Comparison of ENCODE assay signal across 9 cellular contexts in the genomic region with DNA sequence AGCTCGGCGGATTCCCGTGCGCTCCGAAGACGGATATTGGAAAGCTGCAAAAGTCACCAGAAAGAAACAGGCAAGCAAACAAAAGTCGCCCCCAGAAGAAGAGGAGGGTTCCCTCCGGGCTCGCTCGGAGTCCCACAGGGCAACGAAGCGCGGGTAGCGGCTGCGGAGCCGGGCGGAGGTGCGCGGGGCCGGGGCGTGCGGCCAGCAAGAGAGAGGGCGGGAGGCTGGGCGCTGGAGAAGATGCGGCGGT. TPM values are rescaled to one million over a fixed set of nuclear protein-coding genes. Genes with fewer than 3 reads are reported as not detected.
DNase-seq lines count a peak whose midpoint lies in the region; ATAC-seq, FAIRE-seq and TF ChIP-seq lines count a peak whose summit lies in the region.
"Had no signal": no experiment of that assay in that cellular context is flagged by ENCODE, and none has a peak within 500 bp of the region (broad histone marks: within the 10 kb centered on the region; RNA-seq: fewer than 3 reads in every experiment).

A gene (minus strand): TSS at position 247 of the 250 bp plus-strand sequence. CDS start 642 bp downstream, outside the sequence.

- peak within 1 kb of the TSS; percentile 98 for H2AFZ ChIP-seq in PC-3 (ENCODE audit: low read length)
- H2AFZ ChIP-seq in trophoblast cell (ENCODE audit: insufficient read depth, low read length, poor library complexity) = peak within 1 kb of the TSS; percentile 33

- H3K4me3 ChIP-seq in BJ (ENCODE audit: low read depth, low read length) = peak within 1 kb of the TSS; percentile 79
- H3K4me3 ChIP-seq in PC-3 (ENCODE audit: low read length) = peak within 1 kb of the TSS; percentile 92
- peak within 1 kb of the TSS; percentile 91 for H3K4me3 ChIP-seq in trophoblast cell (ENCODE audit: low read depth, low read length)

- H4K20me1 ChIP-seq in PC-3 (ENCODE audit: low read length) = no peaks in the 10 kb centered on the region

- BruUV-seq in PC-3 (replicated peaks; lab: Mats Ljungman, UMichigan) = no TSS peak

- DNase-seq in BJ (ENCODE audit: low read depth) (no peak), PC-3 (no peak), foreskin keratinocyte (no peak), trophoblast cell (no peak), occipital lobe (lab: John Stamatoyannopoulos, UW) (no peak), RCC 7860 (ENCODE audit: low spot score) (no peak), NCI-H510A (lab: John Stamatoyannopoulos, UW) (no peak)
- no peak for DNase-seq in stimulated activated CD4-positive, alpha-beta T cell treated with anti-CD3 and anti-CD28 coated beads, Interleukin-12 subunit alpha, Interleukin-12 subunit beta, amount 100 ng/mL, for 4 hours
- DNase-seq: NK-92 treated with Interleukin-12 subunit alpha and Interleukin-12 subunit beta, amount 100 ng/mL, for 24 hours had no signal

- peak within 1 kb of the TSS; percentile 68 for H4K12ac ChIP-seq in trophoblast cell (ENCODE audit: low read depth, low read length)

- intact Hi-C loops in PC-3 (cut with micrococcal nuclease) = loop anchor here (1.0 to 5.0 kb wide), 4 partner anchors 41 to 304 kb away; no protein-coding TSS in a partner anchor

- ATAC-seq in PC-3 (no peak), foreskin keratinocyte (no peak)

- H3K36me3 ChIP-seq in BJ (ENCODE audit: control insufficient read depth, insufficient read depth, low read length) (peaks cover 3% of the 10 kb centered on the region; the same call in 1 of the 2 replicates), PC-3 (ENCODE audit: low read depth, low read length) (no peaks in the 10 kb centered on the region; the same call in 1 of the 2 replicates), trophoblast cell (ENCODE audit: control insufficient read depth in 1 of 2, insufficient read depth in 2 of 2, low read length in 2 of 2) (no peaks in the 10 kb centered on the region)

- H2BK5ac ChIP-seq in trophoblast cell (ENCODE audit: low read depth, low read length, poor library complexity) = peak within 1 kb of the TSS; percentile 79

- peaks cover 22% of the 10 kb centered on the region for H3K4me1 ChIP-seq in PC-3 (ENCODE audit: insufficient read depth, low read length)
- peaks cover 22% of the 10 kb centered on the region for H3K4me1 ChIP-seq in foreskin keratinocyte
- H3K4me1 ChIP-seq in trophoblast cell (ENCODE audit: control insufficient read depth in 1 of 2, insufficient read depth in 2 of 2, low read length in 2 of 2) = peaks cover 0 to 4% of the 10 kb centered on the region in 2 experiments

- TF ChIP-seq CTCF in BJ (IDR thresholded peaks at IDR 0.05; ENCODE audit: insufficient read depth, low read depth, low read length) (no peak), PC-3 (conservative IDR thresholded peaks at IDR 0.05; ENCODE audit: low read depth, low read length) (no peak), foreskin keratinocyte (conservative IDR thresholded peaks at IDR 0.05) (no peak)

- H3K9me3 ChIP-seq in PC-3 (ENCODE audit: low read length) (no peaks in the 10 kb centered on the region), trophoblast cell (ENCODE audit: insufficient read depth, low read depth, low read length) (no peaks in the 10 kb centered on the region)

- H3K18ac ChIP-seq in trophoblast cell (ENCODE audit: low read length) = peak within 1 kb of the TSS; percentile 80

- H2AK5ac ChIP-seq in trophoblast cell (ENCODE audit: low read length) = no peak within 1 kb of the TSS

- no peak within 1 kb of the TSS for H3K27ac ChIP-seq in PC-3 (ENCODE audit: low read length)
- H3K27ac ChIP-seq in foreskin keratinocyte = peak within 1 kb of the TSS; percentile 78
- H3K27ac ChIP-seq in trophoblast cell (ENCODE audit: low read depth, low read length) = peak within 1 kb of the TSS; percentile 55

- WGBS in trophoblast cell (ENCODE audit: extremely low coverage, insufficient coverage, insufficient read length) = no CpG with 5 or more reads among the region's 26 CpGs

- no peak within 1 kb of the TSS for H3K23ac ChIP-seq in trophoblast cell (ENCODE audit: low read length)

- no peaks in the 10 kb centered on the region for H3K9me2 ChIP-seq in PC-3 (replicated peaks; ENCODE audit: low read length)

- H2BK120ac ChIP-seq in trophoblast cell (ENCODE audit: insufficient read depth, low read length, poor library complexity) = peak within 1 kb of the TSS; percentile 48

- peak within 1 kb of the TSS; percentile 72 for H3K14ac ChIP-seq in trophoblast cell (ENCODE audit: low read length)

- H3K79me1 ChIP-seq in trophoblast cell (ENCODE audit: low read length) = peaks cover 11% of the 10 kb centered on the region

- H3K27me3 ChIP-seq in BJ (ENCODE audit: control insufficient read depth, insufficient read depth, low read length) (no peaks in the 10 kb centered on the region), PC-3 (ENCODE audit: low read length) (no peaks in the 10 kb centered on the region), foreskin keratinocyte (no peaks in the 10 kb centered on the region), trophoblast cell (ENCODE audit: insufficient read depth, low read length) (no peaks in the 10 kb centered on the region)

- POLR2A ChIA-PET in BJ (lab: Charles Lee) (no interaction called here), PC-3 (lab: Charles Lee; ENCODE audit: unreplicated experiment) (interaction anchor here (0.6 kb wide), 1 partner anchor 41 kb away, joined by 4 read pairs; no protein-coding TSS in a partner anchor)

- peak within 1 kb of the TSS; percentile 70 for H3K9ac ChIP-seq in PC-3 (ENCODE audit: low read length)
- peak within 1 kb of the TSS; percentile 72 for H3K9ac ChIP-seq in trophoblast cell (ENCODE audit: low read length)

- no peaks in the 10 kb centered on the region for H3F3A ChIP-seq in PC-3 (ENCODE audit: low read length, unreplicated experiment)

- CTCF ChIA-PET in BJ (lab: Yijun Ruan, JAX) = interaction anchor here (1.0 to 3.3 kb wide), 3 partner anchors 137 to 974 kb away, joined by 3 to 19 read pairs (median 5); no protein-coding TSS in a partner anchor
- CTCF ChIA-PET in PC-3 (lab: Charles Lee) = no interaction called here

- no peak for FAIRE-seq in RCC 7860 (lab: Jason Lieb, UNC)

- peak within 1 kb of the TSS; percentile 59 for H4K8ac ChIP-seq in trophoblast cell (ENCODE audit: low read depth, low read length)

- peak within 1 kb of the TSS; percentile 13 for H2BK12ac ChIP-seq in trophoblast cell (ENCODE audit: low read length)

- H4K91ac ChIP-seq in trophoblast cell (ENCODE audit: low read depth, low read length) = peak within 1 kb of the TSS; percentile 65

- H3K4ac ChIP-seq in trophoblast cell (ENCODE audit: low read depth, low read length) = peak within 1 kb of the TSS; percentile 30

- peaks cover 30% of the 10 kb centered on the region for H3K79me2 ChIP-seq in PC-3 (ENCODE audit: low read length)
- peaks cover 2% of the 10 kb centered on the region for H3K79me2 ChIP-seq in trophoblast cell (ENCODE audit: control insufficient read depth, insufficient read depth, low read length, poor library complexity)

- H3K4me2 ChIP-seq in PC-3 (ENCODE audit: low read length) = peak within 1 kb of the TSS; percentile 94
- peak within 1 kb of the TSS; percentile 88 for H3K4me2 ChIP-seq in trophoblast cell (ENCODE audit: low read length)

RNA-seq across cellular contexts. Expression of the gene that starts here (rescaled TPM):
- 141 and 157 TPM in 2 replicates for polyA plus RNA-seq in BJ (2011; rRNA removed)
- 294 and 372 TPM in 2 replicates for polyA minus RNA-seq in BJ (2011; rRNA and poly(A)+ RNA removed)
- 45.2 and 51.8 TPM in 2 replicates for total RNA-seq in PC-3 (2014; rRNA removed)
- 81.6 and 124 TPM in 2 replicates for total RNA-seq in foreskin keratinocyte
- 9.4 and 17.7 TPM in 2 replicates for polyA plus RNA-seq in foreskin keratinocyte
- polyA plus RNA-seq in trophoblast cell (2013) = 18.5 and 19.0 TPM in 2 replicates
- total RNA-seq in occipital lobe = 8.6 TPM
